In the genomic region with DNA sequence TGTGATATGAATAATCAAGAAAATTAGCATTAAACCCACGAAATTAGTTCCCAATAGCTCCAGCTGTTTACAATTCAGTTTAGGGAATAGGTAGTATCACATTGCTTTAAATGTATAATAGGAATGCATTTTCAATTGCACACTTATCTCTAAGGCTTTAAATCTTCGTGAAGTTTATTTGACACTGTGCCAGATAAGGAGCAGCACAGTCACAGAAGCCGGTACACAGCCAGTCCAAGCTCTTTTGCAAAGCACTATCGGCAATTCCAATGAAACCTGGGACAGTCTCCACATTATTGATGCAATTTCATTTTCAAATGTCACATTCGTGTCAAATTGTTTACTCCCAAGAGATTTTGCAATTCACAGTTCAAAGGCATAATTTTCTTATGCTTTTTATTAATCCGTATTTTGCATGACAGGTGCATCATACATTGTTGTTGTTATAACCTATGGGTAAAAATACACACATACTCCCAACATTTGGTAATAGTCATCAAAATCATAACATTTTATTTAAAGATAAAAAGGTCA, we compare ENCODE assay signal across 17 cellular contexts.
DNase-seq lines count a peak whose midpoint lies in the region; TF ChIP-seq lines count a peak whose summit lies in the region.
"Had no signal": no experiment of that assay in that cellular context is flagged by ENCODE, and none has a peak within 500 bp of the region (broad histone marks: within the 10 kb centered on the region; RNA-seq: fewer than 3 reads in every experiment).

No MANE protein-coding gene starts in this region.

- H3K18ac ChIP-seq in mesenchymal stem cell (ENCODE audit: low read depth in 1 of 2, low read length in 2 of 2) = no peak overlapping the region

- H3K23ac ChIP-seq in mesenchymal stem cell (ENCODE audit: low read length in 2 of 2) = no peak overlapping the region

- no peak overlapping the region for H3K4me3 ChIP-seq in A673 (ENCODE audit: low read depth, low read length, poor library complexity, severe bottlenecking)
- no peak overlapping the region for H3K4me3 ChIP-seq in HEK293 (ENCODE audit: low read depth, low read length)
- H3K4me3 ChIP-seq in mesenchymal stem cell (ENCODE audit: insufficient read depth in 1 of 2, low read depth in 1 of 2, low read length in 2 of 2) = no peak overlapping the region
- H3K4me3 ChIP-seq: BLaER1 treated with 17β-estradiol and CSF1 and Interleukin-3, amounts not matched to agents 10 nM and 100 nM; MG63 had no signal

- no peaks in the 10 kb centered on the region for H3K9me3 ChIP-seq in A673 (ENCODE audit: low read depth, low read length, poor library complexity, severe bottlenecking)
- no peaks in the 10 kb centered on the region for H3K9me3 ChIP-seq in HEK293 (ENCODE audit: control insufficient read depth, insufficient read depth, low read depth, low read length)
- H3K9me3 ChIP-seq in mesenchymal stem cell (ENCODE audit: control insufficient read depth, low read length) = no peaks in the 10 kb centered on the region
- H3K9me3 ChIP-seq: MG63 had no signal

- H3K4ac ChIP-seq in mesenchymal stem cell (ENCODE audit: low read depth in 1 of 2, low read length in 2 of 2) = no peak overlapping the region

- H3K36me3 ChIP-seq in A673 (ENCODE audit: insufficient read depth, low read length, poor library complexity, severe bottlenecking) (no peaks in the 10 kb centered on the region), HEK293 (ENCODE audit: control insufficient read depth in 2 of 2, insufficient read depth in 1 of 2, low read length in 2 of 2) (no peaks in the 10 kb centered on the region), mesenchymal stem cell (ENCODE audit: control insufficient read depth in 1 of 2, insufficient read depth in 2 of 2, low read depth in 1 of 2, low read length in 2 of 2) (no peaks in the 10 kb centered on the region)
- H3K36me3 ChIP-seq: BLaER1 treated with 17β-estradiol and CSF1 and Interleukin-3, amounts not matched to agents 10 nM and 100 nM; MG63 had no signal

- BruUV-seq in A673 (replicated peaks; lab: Mats Ljungman, UMichigan) = no TSS peak
- no TSS peak for BruUV-seq in Calu3 (replicated peaks; lab: Mats Ljungman, UMichigan)

- H3K9ac ChIP-seq in mesenchymal stem cell (ENCODE audit: low read length) = no peak overlapping the region
- H3K9ac ChIP-seq: BLaER1 treated with 17β-estradiol and CSF1 and Interleukin-3, amounts not matched to agents 10 nM and 100 nM had no signal

- H3K4me1 Mint-ChIP-seq in Calu3 (ENCODE audit: low read depth, unreplicated experiment) = no peaks in the 10 kb centered on the region
- H3K4me1 Mint-ChIP-seq: CD4-positive, alpha-beta memory T cell had no signal

- in situ Hi-C loops in KBM-7 (cut with MboI; ENCODE audit: low pct_unique_long_range_greater_than_20kb, low sequenced_read_pairs) = no loop called here

- no peak overlapping the region for H4K91ac ChIP-seq in mesenchymal stem cell (ENCODE audit: low read length)

- H3K4me3 Mint-ChIP-seq in Calu3 (ENCODE audit: low read depth, unreplicated experiment) = no peak overlapping the region
- H3K4me3 Mint-ChIP-seq: CD4-positive, alpha-beta memory T cell had no signal

- H3K79me1 ChIP-seq in mesenchymal stem cell (replicated peaks; ENCODE audit: low read length, poor library complexity, severe bottlenecking) = no peaks in the 10 kb centered on the region

- CTCF ChIA-PET in A673 (lab: Charles Lee) = no interaction called here
- CTCF ChIA-PET in HEK293 (lab: Yijun Ruan, JAX) = no interaction called here
- CTCF ChIA-PET in Calu3 (lab: Charles Lee) = interaction anchor here (0.5 kb wide), 1 partner anchor 146 kb away, joined by 3 read pairs; no protein-coding TSS in a partner anchor

- POLR2A ChIA-PET in A673 (lab: Charles Lee; ENCODE audit: low non-redundant PET) = no interaction called here
- POLR2A ChIA-PET in HEK293 (lab: Yijun Ruan, JAX) = no interaction called here

- no peak overlapping the region for H4K8ac ChIP-seq in mesenchymal stem cell (ENCODE audit: low read length)

- intact Hi-C loops in A673 (cut with micrococcal nuclease; ENCODE audit: unreplicated experiment) = no loop called here
- intact Hi-C loops in Calu3 (cut with micrococcal nuclease; ENCODE audit: unreplicated experiment) = no loop called here

- no peak overlapping the region for H2BK12ac ChIP-seq in mesenchymal stem cell (ENCODE audit: low read length in 2 of 2)

- H3K27ac Mint-ChIP-seq in Calu3 (ENCODE audit: unreplicated experiment) = no peak overlapping the region
- H3K27ac Mint-ChIP-seq: CD4-positive, alpha-beta memory T cell had no signal

- no peak overlapping the region for H2BK120ac ChIP-seq in mesenchymal stem cell (ENCODE audit: low read depth, low read length)

- H3K27me3 ChIP-seq in A673 (replicated peaks; ENCODE audit: insufficient read depth, low read depth, low read length, poor library complexity) (peaks cover 16% of the 10 kb centered on the region), mesenchymal stem cell (ENCODE audit: control insufficient read depth in 1 of 2, insufficient read depth in 1 of 2, low read length in 2 of 2) (no peaks in the 10 kb centered on the region)
- H3K27me3 ChIP-seq: BLaER1 treated with 17β-estradiol and CSF1 and Interleukin-3, amounts not matched to agents 10 nM and 100 nM; MG63 had no signal

- H2AK5ac ChIP-seq in mesenchymal stem cell (ENCODE audit: low read length, severe bottlenecking) = no peak overlapping the region

- H3K4me1 ChIP-seq in A673 (ENCODE audit: insufficient read depth, low read length, poor library complexity, severe bottlenecking) = no peaks in the 10 kb centered on the region
- H3K4me1 ChIP-seq in HEK293 (ENCODE audit: control insufficient read depth, insufficient read depth, low read length) = peaks cover 19% of the 10 kb centered on the region
- no peaks in the 10 kb centered on the region for H3K4me1 ChIP-seq in mesenchymal stem cell (ENCODE audit: control insufficient read depth, insufficient read depth, low read depth, low read length)

- DNase-seq in A673 (ENCODE audit: low spot score) (peak; percentile 29), NCI-H526 treated with DMSO at 0.1 percent for 48 hours (lab: John Stamatoyannopoulos, UW) (peak; percentile 66), amniotic epithelial cell (ENCODE audit: low read depth) (peak; percentile 5), mesenchymal stem cell (no peak), KBM-7 (no peak), Calu3 (no peak)
- DNase-seq: CD4-positive, alpha-beta memory T cell; DMS153; MG63; NCI-H1436; NCI-H1930; NCI-H2171; NCI-H446 treated with DMSO at 0.1 percent for 48 hours; SIG-M5 had no signal

- no peak overlapping the region for H2AFZ ChIP-seq in mesenchymal stem cell (ENCODE audit: low read depth, low read length)

- H3K14ac ChIP-seq in mesenchymal stem cell (ENCODE audit: low read length in 2 of 2) = no peak overlapping the region

- H3K27me3 Mint-ChIP-seq in Calu3 (ENCODE audit: unreplicated experiment) = no peaks in the 10 kb centered on the region
- H3K27me3 Mint-ChIP-seq: CD4-positive, alpha-beta memory T cell had no signal

- TF ChIP-seq CTCF in A673 (conservative IDR thresholded peaks at IDR 0.05; ENCODE audit: low read depth, low read length) = no peak
- no peak for TF ChIP-seq CTCF in HEK293 (tag by site-specific recombination; IDR thresholded peaks at IDR 0.05)
- TF ChIP-seq CTCF in Calu3 (IDR thresholded peaks at IDR 0.05; ENCODE audit: unreplicated experiment) = no peak

- H3K9me3 Mint-ChIP-seq in Calu3 (ENCODE audit: low read depth, unreplicated experiment) = peaks cover 12% of the 10 kb centered on the region

- 77% methylated on average over 4 of the region's 6 CpGs for WGBS in mesenchymal stem cell

- H2BK15ac ChIP-seq in mesenchymal stem cell (ENCODE audit: low read depth, poor library complexity, severe bottlenecking) = no peak overlapping the region

- no peak overlapping the region for H3K4me2 ChIP-seq in mesenchymal stem cell (ENCODE audit: low read length, poor library complexity, severe bottlenecking)
- H3K4me2 ChIP-seq: BLaER1 treated with 17β-estradiol and CSF1 and Interleukin-3, amounts not matched to agents 10 nM and 100 nM had no signal

- H3K36me3 Mint-ChIP-seq in Calu3 (ENCODE audit: insufficient read depth, unreplicated experiment) = no peaks in the 10 kb centered on the region
- H3K36me3 Mint-ChIP-seq: CD4-positive, alpha-beta memory T cell had no signal

- H3K27ac ChIP-seq in A673 (ENCODE audit: low read depth, low read length, poor library complexity, severe bottlenecking) (no peak overlapping the region), HEK293 (ENCODE audit: extremely low read depth, low read depth, low read length) (no peak overlapping the region), mesenchymal stem cell (ENCODE audit: low read length, poor library complexity, severe bottlenecking) (no peak overlapping the region)
- H3K27ac ChIP-seq: BLaER1 treated with 17β-estradiol and CSF1 and Interleukin-3, amounts not matched to agents 10 nM and 100 nM; RWPE1 had no signal

- H2BK5ac ChIP-seq in mesenchymal stem cell (ENCODE audit: low read depth, low read length, poor library complexity, severe bottlenecking) = no peak overlapping the region

TF ChIP-seq in HEK293, 187 proteins besides CTCF, POLR2A, EP300 and RAD21 (continues in another document):
- no peak for TF ChIP-seq ZNF239 (tag by site-specific recombination; IDR thresholded peaks at IDR 0.05)
- TF ChIP-seq TCF7L2 (IDR thresholded peaks at IDR 0.05; ENCODE audit: borderline replicate concordance, low read depth, low read length) = peak; percentile 49; the same call in 1 of the 2 replicates
- no peak for TF ChIP-seq ZFP3 (tag by site-specific recombination; IDR thresholded peaks at IDR 0.05; ENCODE audit: low read depth)
- TF ChIP-seq, protein P1, sequence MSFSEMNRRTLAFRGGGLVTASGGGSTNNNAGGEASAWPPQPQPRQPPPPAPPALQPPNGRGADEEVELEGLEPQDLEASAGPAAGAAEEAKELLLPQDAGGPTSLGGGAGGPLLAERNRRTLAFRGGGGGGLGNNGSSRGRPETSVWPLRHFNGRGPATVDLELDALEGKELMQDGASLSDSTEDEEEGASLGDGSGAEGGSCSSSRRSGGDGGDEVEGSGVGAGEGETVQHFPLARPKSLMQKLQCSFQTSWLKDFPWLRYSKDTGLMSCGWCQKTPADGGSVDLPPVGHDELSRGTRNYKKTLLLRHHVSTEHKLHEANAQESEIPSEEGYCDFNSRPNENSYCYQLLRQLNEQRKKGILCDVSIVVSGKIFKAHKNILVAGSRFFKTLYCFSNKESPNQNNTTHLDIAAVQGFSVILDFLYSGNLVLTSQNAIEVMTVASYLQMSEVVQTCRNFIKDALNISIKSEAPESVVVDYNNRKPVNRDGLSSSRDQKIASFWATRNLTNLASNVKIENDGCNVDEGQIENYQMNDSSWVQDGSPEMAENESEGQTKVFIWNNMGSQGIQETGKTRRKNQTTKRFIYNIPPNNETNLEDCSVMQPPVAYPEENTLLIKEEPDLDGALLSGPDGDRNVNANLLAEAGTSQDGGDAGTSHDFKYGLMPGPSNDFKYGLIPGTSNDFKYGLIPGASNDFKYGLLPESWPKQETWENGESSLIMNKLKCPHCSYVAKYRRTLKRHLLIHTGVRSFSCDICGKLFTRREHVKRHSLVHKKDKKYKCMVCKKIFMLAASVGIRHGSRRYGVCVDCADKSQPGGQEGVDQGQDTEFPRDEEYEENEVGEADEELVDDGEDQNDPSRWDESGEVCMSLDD (tag by site-specific recombination; IDR thresholded peaks at IDR 0.05) = no peak
- TF ChIP-seq ZNF266 (tag by site-specific recombination; IDR thresholded peaks at IDR 0.05; ENCODE audit: low read depth) = no peak
- no peak for TF ChIP-seq KLF7 (tag by site-specific recombination; IDR thresholded peaks at IDR 0.05; ENCODE audit: borderline replicate concordance)

Comparison
In these comparisons a context has a peak if more than half of its experiments do, and no peak if none do; other contexts are left out.
1. DNase-seq: peak in A673 (single experiment), NCI-H526 treated with DMSO at 0.1 percent for 48 hours (single experiment) and amniotic epithelial cell (single experiment); none in mesenchymal stem cell (single experiment), KBM-7 (single experiment) and Calu3 (single experiment).